ENCODE assay signal across 8 cellular contexts in the genomic region with DNA sequence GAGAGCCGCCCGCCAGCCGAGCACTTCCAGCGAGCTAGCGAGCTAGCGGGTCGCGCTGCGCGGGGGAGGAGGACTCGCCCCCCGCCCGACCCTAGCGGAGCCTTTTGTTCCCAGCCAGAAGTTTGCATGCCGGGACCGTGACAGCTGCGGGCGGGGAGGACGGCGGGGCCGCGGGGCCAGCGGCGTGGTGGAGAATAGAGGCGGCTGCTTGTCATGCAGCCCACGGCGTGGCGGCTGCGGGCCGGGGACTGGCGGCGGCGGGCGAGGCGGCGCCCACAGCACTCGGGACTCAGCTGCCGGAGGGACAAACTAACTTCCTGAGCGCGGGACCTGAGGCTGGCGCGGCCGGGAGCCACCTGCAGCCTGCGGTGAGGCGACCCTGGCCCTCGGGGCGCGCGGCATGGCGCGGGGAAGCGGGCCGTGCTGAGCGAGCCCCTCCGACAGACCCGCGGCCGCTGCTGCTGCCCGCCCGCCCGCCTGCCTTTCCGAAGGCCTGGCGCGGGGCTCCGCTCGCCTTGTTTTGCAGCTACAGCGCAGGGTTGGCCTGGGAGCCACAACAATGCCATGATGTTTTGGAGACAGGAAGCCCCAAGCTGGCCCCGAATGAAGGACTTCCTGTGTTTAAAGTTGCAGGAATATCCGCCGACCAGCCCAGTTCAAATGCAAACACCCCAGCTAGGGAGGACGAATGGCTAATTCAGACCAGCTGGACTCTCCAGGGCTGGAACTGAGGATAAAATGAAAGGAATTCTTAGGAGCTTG.
DNase-seq lines count a peak whose midpoint lies in the region; TF ChIP-seq lines count a peak whose summit lies in the region.

No MANE protein-coding gene starts in this region.

- peaks cover 30% of the 10 kb centered on the region for H3K4me1 ChIP-seq in HUES48 (ENCODE audit: control insufficient read depth, insufficient read depth, low read length)
- peaks cover 12 to 13% of the 10 kb centered on the region in 2 donors for H3K4me1 ChIP-seq in esophagus (ENCODE audit: control insufficient read depth in 2 of 2, insufficient read depth in 2 of 2, low read length in 1 of 2)
- H3K4me1 ChIP-seq in urinary bladder (ENCODE audit: insufficient read depth), result no peaks in the 10 kb centered on the region

- H3K36me3 ChIP-seq in HUES48 (ENCODE audit: control insufficient read depth, insufficient read depth, low read length), result peaks cover 16% of the 10 kb centered on the region
- H3K36me3 ChIP-seq in esophagus (ENCODE audit: control insufficient read depth in 2 of 2, insufficient read depth in 2 of 2, low read length in 1 of 2), result peaks cover 4 to 6% of the 10 kb centered on the region in 2 donors
- H3K36me3 ChIP-seq in urinary bladder (ENCODE audit: insufficient read depth), result no peaks in the 10 kb centered on the region

- WGBS in esophagus, 2 donors, result 1 to 2% methylated on average over 39 to 71 of the region's 71 CpGs
- under 1% methylated on average over 71 of the region's 71 CpGs for WGBS in urinary bladder

- no peaks in the 10 kb centered on the region for H3K27me3 ChIP-seq in AG04450 (ENCODE audit: control insufficient read depth, insufficient read depth, low read length)
- no peaks in the 10 kb centered on the region for H3K27me3 ChIP-seq in HUES48 (ENCODE audit: control insufficient read depth, insufficient read depth, low read length)
- no peaks in the 10 kb centered on the region for H3K27me3 ChIP-seq in esophagus (ENCODE audit: control insufficient read depth in 1 of 2, insufficient read depth in 2 of 2, low read length in 2 of 2)

- H3K9me3 ChIP-seq in AG04450 (ENCODE audit: control insufficient read depth, insufficient read depth, low read length) (no peaks in the 10 kb centered on the region), HUES48 (ENCODE audit: control insufficient read depth, insufficient read depth, low read length) (no peaks in the 10 kb centered on the region), esophagus (ENCODE audit: control insufficient read depth in 2 of 2, insufficient read depth in 1 of 2, low read depth in 1 of 2, low read length in 1 of 2) (no peaks in the 10 kb centered on the region)

- peak overlapping the region; percentile 67 for H3K9ac ChIP-seq in HUES48 (ENCODE audit: low read depth, low read length)

- CTCF ChIA-PET in AG04450 (lab: Charles Lee), result interaction anchor here (1.4 to 4.0 kb wide), 6 partner anchors 10 to 311 kb away, joined by 3 to 61 read pairs (median 28); no protein-coding TSS in a partner anchor

- TF ChIP-seq CTCF in AG04450 (IDR thresholded peaks at IDR 0.05; ENCODE audit: low read depth, low read length), result no peak

- H3K27ac ChIP-seq in AG04450 (ENCODE audit: low read depth, low read length) (peak overlapping the region; percentile 68), HUES48 (ENCODE audit: low read depth, low read length) (peak overlapping the region; percentile 95), esophagus (ENCODE audit: low read depth in 2 of 2, low read length in 1 of 2) (peak overlapping the region; percentile 87 to 89), urinary bladder (ENCODE audit: low read depth) (peak overlapping the region; percentile 92)

- H3K4me3 ChIP-seq in AG04450 (ENCODE audit: low read depth, low read length) (peak overlapping the region; percentile 72), GM08714 (ENCODE audit: low read length) (peak overlapping the region; percentile 89), HUES48 (ENCODE audit: low read depth, low read length) (peak overlapping the region; percentile 79), esophagus (ENCODE audit: low read depth in 1 of 2, low read length in 2 of 2) (peak overlapping the region; percentile 75 to 81), urinary bladder (ENCODE audit: low read depth, low read length) (peak overlapping the region; percentile 79)

- POLR2A ChIA-PET in AG04450 (lab: Yijun Ruan, JAX), result interaction anchor here (0.7 to 2.2 kb wide), 4 partner anchors 11 to 48 kb away, joined by 3 to 12 read pairs (median 7); no protein-coding TSS in a partner anchor

- DNase-seq in AG04450 (ENCODE audit: low read depth, low spot score) (no peak), T1000 (lab: John Stamatoyannopoulos, UW) (peak; percentile 21), mucosa of gallbladder (ENCODE audit: low spot score) (peak; percentile 38), NCI-H446 treated with DMSO at 0.1 percent for 48 hours (lab: John Stamatoyannopoulos, UW) (no peak)

Comparison
In these comparisons a context has a peak if more than half of its experiments do, and no peak if none do; other contexts are left out.
1. DNase-seq: peak in T1000 (single experiment) and mucosa of gallbladder (single experiment); none in AG04450 (single experiment) and NCI-H446 treated with DMSO at 0.1 percent for 48 hours (single experiment).
2. Peak in every context shown above with its lines, with median percentiles within 50 percentile points of each other: H3K27ac ChIP-seq and H3K4me3 ChIP-seq.